Comparison of ENCODE assay signal across 25 cellular contexts in the genomic region with DNA sequence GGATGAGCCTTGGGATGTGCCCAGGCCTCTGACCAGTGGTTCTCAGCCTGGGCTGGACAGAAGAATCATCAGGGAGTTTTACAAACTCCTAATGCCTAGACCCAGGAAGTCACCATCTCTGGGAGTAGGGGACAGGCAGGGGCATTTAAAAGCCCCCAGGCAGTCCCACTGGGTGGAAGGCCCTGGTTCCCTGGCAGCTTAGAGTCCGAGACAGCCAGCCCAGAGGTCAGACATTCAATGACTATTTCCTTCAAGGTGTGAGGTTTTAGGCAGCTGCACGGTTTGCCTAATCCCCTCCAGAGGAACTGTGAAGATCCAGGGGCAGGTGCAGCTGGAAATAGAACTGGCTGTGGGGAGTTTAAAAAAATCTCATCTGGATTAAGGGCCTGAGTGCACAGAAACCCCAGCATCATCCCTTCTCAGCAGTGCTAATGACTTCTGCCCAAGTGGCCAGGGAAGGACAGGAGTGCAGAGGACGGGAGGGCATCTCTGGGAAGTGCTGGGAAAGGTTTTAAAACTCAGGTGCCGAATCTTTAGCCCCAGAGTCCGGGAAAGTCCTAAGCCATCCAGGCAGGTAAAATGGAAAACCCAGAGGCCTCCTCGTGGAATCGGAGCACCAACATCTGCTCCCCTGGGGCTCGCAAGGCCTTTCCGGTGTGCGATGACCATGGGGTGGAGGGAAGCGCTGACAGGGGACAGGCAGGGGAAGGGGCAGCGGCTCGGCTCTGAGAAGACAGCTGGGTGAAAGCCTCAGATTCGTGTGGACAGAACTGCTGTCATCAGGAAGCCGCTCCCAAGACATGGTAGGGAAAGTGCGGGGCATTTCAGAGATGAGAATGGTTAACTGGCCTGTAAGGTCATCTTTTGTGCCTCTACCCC. TPM values are rescaled to one million over a fixed set of nuclear protein-coding genes. Genes with fewer than 3 reads are reported as not detected.
DNase-seq lines count a peak whose midpoint lies in the region; ATAC-seq and TF ChIP-seq lines count a peak whose summit lies in the region.
"Had no signal": no experiment of that assay in that cellular context is flagged by ENCODE, and none has a peak within 500 bp of the region (broad histone marks: within the 10 kb centered on the region; RNA-seq: fewer than 3 reads in every experiment).

No MANE protein-coding gene starts in this region.

- H3K36me3 ChIP-seq in HCT116 (ENCODE audit: control insufficient read depth in 1 of 2, insufficient read depth in 2 of 2, low read length in 2 of 2) (peaks cover 8 to 14% of the 10 kb centered on the region in 2 experiments; a peak in 3 of 4 replicates), H7 (replicated peaks; ENCODE audit: control insufficient read depth, insufficient read depth, low read length) (no peaks in the 10 kb centered on the region)
- H3K36me3 ChIP-seq: gastroesophageal sphincter, transverse colon had no signal

- POLR2A ChIA-PET in CD4-positive, alpha-beta T cell (lab: Charles Lee), result no interaction called here
- POLR2A ChIA-PET in HCT116 (lab: Charles Lee), result interaction anchor here (1.5 kb wide), 1 partner anchor 58 kb away, joined by 4 read pairs; no protein-coding TSS in a partner anchor

- DNase-seq in CD4-positive, alpha-beta T cell, result no peak
- DNase-seq in HCT116 (ENCODE audit: low read depth, low spot score) (no peak), osteocyte (ENCODE audit: extremely low spot score, unreplicated experiment) (no peak), left colon (no peak), hepatic stellate cell (ENCODE audit: low spot score) (no peak), H7 (no peak)
- DNase-seq: activated CD4-positive, alpha-beta T cell treated with anti-CD3 and anti-CD28 coated beads for 36 hours; activated naive CD4-positive, alpha-beta T cell treated with Interleukin-2 at 50 U/mL for 16 hours; activated T-cell treated with anti-CD3 and anti-CD28 coated beads, Interleukin-2, amount 50 U/mL, for 48 hours; amniotic stem cell; CD8-positive, alpha-beta memory T cell; cortex of kidney; naive thymus-derived CD4-positive, alpha-beta T cell; NCI-H1092; NCI-H187; NCI-H774; SHP77; stimulated activated naive CD8-positive, alpha-beta T cell treated with anti-CD3 and anti-CD28 coated beads, Interleukin-15, amount 100 ng/mL, for 72 hours; transverse colon had no signal

- TF ChIP-seq RAD21 in HCT116 (IDR thresholded peaks at IDR 0.05; ENCODE audit: low read depth), result no peak

- no peaks in the 10 kb centered on the region for H3K9me2 ChIP-seq in HCT116 (ENCODE audit: insufficient read depth)

- no peak overlapping the region for H3K27ac ChIP-seq in CD4-positive, alpha-beta T cell (ENCODE audit: low read depth, low read length)
- H3K27ac ChIP-seq in HCT116 (ENCODE audit: low read depth, low read length), result peak overlapping the region; percentile 66; the same call in 1 of the 2 replicates
- H3K27ac ChIP-seq: parathyroid adenoma had no signal

- no peak overlapping the region for H3K4me3 Mint-ChIP-seq in CD4-positive, alpha-beta T cell
- H3K4me3 Mint-ChIP-seq in brain (no peak overlapping the region), osteocyte (ENCODE audit: unreplicated experiment) (no peak overlapping the region)
- H3K4me3 Mint-ChIP-seq: activated CD4-positive, alpha-beta T cell treated with anti-CD3 and anti-CD28 coated beads for 36 hours; memory B cell had no signal

- H3K9me3 ChIP-seq in CD4-positive, alpha-beta T cell (ENCODE audit: control insufficient read depth, low read length), result no peaks in the 10 kb centered on the region
- no peaks in the 10 kb centered on the region for H3K9me3 ChIP-seq in HCT116 (ENCODE audit: control insufficient read depth in 1 of 2, insufficient read depth in 1 of 2, low read depth in 1 of 2, low read length in 2 of 2)
- H3K9me3 ChIP-seq: gastroesophageal sphincter, transverse colon had no signal

- H2AFZ ChIP-seq in HCT116 (ENCODE audit: low read depth, low read length, poor library complexity, severe bottlenecking), result no peak overlapping the region

- intact Hi-C loops in CD4-positive, alpha-beta T cell (cut with DNase I, micrococcal nuclease), result no loop called here
- intact Hi-C loops in HCT116 (cut with micrococcal nuclease) (no loop called here), left colon (cut with DNase I, micrococcal nuclease) (no loop called here)

- peaks cover 19% of the 10 kb centered on the region for H3K4me1 Mint-ChIP-seq in CD4-positive, alpha-beta T cell (ENCODE audit: low read depth)
- H3K4me1 Mint-ChIP-seq in brain (peaks cover 60% of the 10 kb centered on the region), osteocyte (ENCODE audit: unreplicated experiment) (peaks cover 42% of the 10 kb centered on the region)

- no peak overlapping the region for H3K9ac ChIP-seq in HCT116 (ENCODE audit: low read length)
- H3K9ac ChIP-seq: parathyroid adenoma had no signal

- H3K36me3 Mint-ChIP-seq in CD4-positive, alpha-beta T cell (ENCODE audit: low read depth), result peaks cover 9% of the 10 kb centered on the region
- H3K36me3 Mint-ChIP-seq in brain, result no peaks in the 10 kb centered on the region
- peaks cover 5% of the 10 kb centered on the region for H3K36me3 Mint-ChIP-seq in osteocyte (ENCODE audit: unreplicated experiment)
- H3K36me3 Mint-ChIP-seq: CD8-positive, alpha-beta memory T cell; memory B cell; naive thymus-derived CD4-positive, alpha-beta T cell had no signal

- H3K27ac Mint-ChIP-seq in CD4-positive, alpha-beta T cell, result peak overlapping the region; percentile 59
- H3K27ac Mint-ChIP-seq in brain, result peak overlapping the region in 3 of 5 experiments; percentile 58 to 98 (median 64)
- peak overlapping the region; percentile 14 for H3K27ac Mint-ChIP-seq in osteocyte (ENCODE audit: unreplicated experiment)
- H3K27ac Mint-ChIP-seq: activated CD4-positive, alpha-beta T cell treated with anti-CD3 and anti-CD28 coated beads for 36 hours; CD8-positive, alpha-beta memory T cell; memory B cell had no signal

- BruUV-seq in HCT116 (replicated peaks; lab: Mats Ljungman, UMichigan), result no TSS peak

- CTCF ChIA-PET in CD4-positive, alpha-beta T cell (lab: Charles Lee), result no interaction called here
- CTCF ChIA-PET in HCT116 (lab: Charles Lee), result interaction anchor here (1.4 to 1.7 kb wide), 2 partner anchors 10 to 13 kb away, joined by 3 to 5 read pairs; no protein-coding TSS in a partner anchor

- no peaks in the 10 kb centered on the region for H4K20me1 ChIP-seq in HCT116 (ENCODE audit: insufficient read depth)

- no peak overlapping the region for H3K4me3 ChIP-seq in HCT116 (replicated peaks in 1 of 2; ENCODE audit: low read depth in 1 of 2, low read length in 2 of 2)
- H3K4me3 ChIP-seq in H7 (ENCODE audit: insufficient read depth, low read depth, low read length), result no peak overlapping the region
- H3K4me3 ChIP-seq: gastroesophageal sphincter, transverse colon had no signal

- peaks cover 28 to 44% of the 10 kb centered on the region in 2 experiments for H3K4me1 ChIP-seq in HCT116 (ENCODE audit: control insufficient read depth in 1 of 2, insufficient read depth in 2 of 2, low read length in 2 of 2)

- no peak overlapping the region for H3K4me2 ChIP-seq in HCT116 (ENCODE audit: low read length)

- peaks cover 31% of the 10 kb centered on the region for H3K79me2 ChIP-seq in HCT116 (ENCODE audit: insufficient read depth, low read length)
- H3K79me2 ChIP-seq: parathyroid adenoma had no signal

- TF ChIP-seq CTCF in CD4-positive, alpha-beta T cell (IDR thresholded peaks at IDR 0.05), result no peak
- TF ChIP-seq CTCF in HCT116 (IDR thresholded peaks at IDR 0.05 in 2 of 3, conservative IDR thresholded peaks at IDR 0.05 in 1 of 3; ENCODE audit: borderline replicate concordance in 1 of 3, insufficient read depth in 1 of 3, low read depth in 2 of 3, low read length in 2 of 3), result no peak
- no peak for TF ChIP-seq CTCF in brain (conservative IDR thresholded peaks at IDR 0.05)
- TF ChIP-seq CTCF in osteocyte (IDR thresholded peaks at IDR 0.05), result no peak

- ATAC-seq in CD4-positive, alpha-beta T cell (ENCODE audit: poor library complexity), result no peak
- ATAC-seq in HCT116, result no peak
- no peak for ATAC-seq in left colon
- ATAC-seq in GM18498 (IDR thresholded peaks at IDR 0.05; ENCODE audit: unreplicated experiment), result no peak

- no peak for TF ChIP-seq POLR2A in HCT116 (IDR thresholded peaks at IDR 0.05; ENCODE audit: borderline replicate concordance, extremely low read depth, insufficient read depth, insufficient read length)

- no peaks in the 10 kb centered on the region for H3K9me3 Mint-ChIP-seq in CD4-positive, alpha-beta T cell
- peaks cover 0 to 2% (median 0%) of the 10 kb centered on the region in 5 experiments for H3K9me3 Mint-ChIP-seq in brain
- no peaks in the 10 kb centered on the region for H3K9me3 Mint-ChIP-seq in osteocyte (ENCODE audit: unreplicated experiment)
- H3K9me3 Mint-ChIP-seq: CD8-positive, alpha-beta memory T cell; memory B cell; naive thymus-derived CD4-positive, alpha-beta T cell; stimulated activated naive CD8-positive, alpha-beta T cell treated with anti-CD3 and anti-CD28 coated beads, Interleukin-15, amount 100 ng/mL, for 72 hours had no signal

- H3K27me3 ChIP-seq in CD4-positive, alpha-beta T cell (ENCODE audit: control insufficient read depth, insufficient read depth, low read length), result no peaks in the 10 kb centered on the region
- no peaks in the 10 kb centered on the region for H3K27me3 ChIP-seq in HCT116 (ENCODE audit: insufficient read depth, low read length)
- H3K27me3 ChIP-seq in H7 (ENCODE audit: control insufficient read depth, insufficient read depth, low read length), result no peaks in the 10 kb centered on the region
- H3K27me3 ChIP-seq: gastroesophageal sphincter, transverse colon had no signal

- H3K27me3 Mint-ChIP-seq in CD4-positive, alpha-beta T cell, result no peaks in the 10 kb centered on the region
- H3K27me3 Mint-ChIP-seq in brain (no peaks in the 10 kb centered on the region), osteocyte (ENCODE audit: unreplicated experiment) (no peaks in the 10 kb centered on the region)
- H3K27me3 Mint-ChIP-seq: activated CD4-positive, alpha-beta T cell treated with anti-CD3 and anti-CD28 coated beads for 36 hours; naive thymus-derived CD4-positive, alpha-beta T cell; stimulated activated naive CD8-positive, alpha-beta T cell treated with anti-CD3 and anti-CD28 coated beads, Interleukin-15, amount 100 ng/mL, for 72 hours had no signal

- RAD21 ChIA-PET in HCT116 (lab: Charles Lee; ENCODE audit: low non-redundant PET in 1 of 2, low total read pairs in 2 of 2, uncharacterized antibody in 2 of 2, unreplicated experiment in 2 of 2), result no interaction called here

RNA-seq across cellular contexts. Expression of gene LGALS3BP, which starts 1.5 kb away (rescaled TPM):
- 10 to 100 TPM; 38.8 to 41.0 TPM for total RNA-seq in CD4-positive, alpha-beta T cell
- total RNA-seq in HCT116 (2021; ENCODE audit: unreplicated experiment) (389 TPM), osteocyte (439 and 456 TPM in 2 replicates), left colon (100 to 1,000 TPM; 687 to 857 TPM)
- 454 and 562 TPM in 2 replicates for polyA plus RNA-seq in HCT116 (2012)
- polyA plus RNA-seq in brain (ENCODE audit: insufficient read depth, low read depth, low replicate concordance), result 265 TPM
- total RNA-seq in H7 (2014; rRNA removed; shearing (Covaris generic)), result 116 and 129 TPM in 2 replicates

RNA-seq across cellular contexts. Expression of gene CANT1, which starts 28.3 kb away (rescaled TPM):
- total RNA-seq in CD4-positive, alpha-beta T cell, result 10 to 100 TPM; 28.3 to 30.0 TPM
- 97.1 TPM for total RNA-seq in HCT116 (2021; ENCODE audit: unreplicated experiment)
- polyA plus RNA-seq in HCT116 (2012), result 85.2 and 106 TPM in 2 replicates
- 64.2 TPM for polyA plus RNA-seq in brain (ENCODE audit: insufficient read depth, low read depth, low replicate concordance)
- 61.1 and 62.3 TPM in 2 replicates for total RNA-seq in osteocyte
- 100 to 1,000 TPM; 302 to 322 TPM for total RNA-seq in left colon
- total RNA-seq in H7 (2014; rRNA removed; shearing (Covaris generic)), result 27.3 and 29.6 TPM in 2 replicates

RNA-seq across cellular contexts. Expression of gene C1QTNF1, which starts 42.7 kb away (rescaled TPM):
- not detected for total RNA-seq in CD4-positive, alpha-beta T cell
- 4.0 TPM for total RNA-seq in HCT116 (2021; ENCODE audit: unreplicated experiment)
- polyA plus RNA-seq in HCT116 (2012), result 3.5 and 3.7 TPM in 2 replicates
- polyA plus RNA-seq in brain (ENCODE audit: insufficient read depth, low read depth, low replicate concordance), result 16.9 TPM
- total RNA-seq in osteocyte, result 196 and 203 TPM in 2 replicates
- 10 to 100 TPM; 14.6 to 16.7 TPM for total RNA-seq in left colon
- 0.28 and 0.67 TPM in 2 replicates for total RNA-seq in H7 (2014; rRNA removed; shearing (Covaris generic))
- total RNA-seq: OCI-LY7 had no signal
- polyA plus RNA-seq: CD8-positive, alpha-beta memory T cell; naive thymus-derived CD4-positive, alpha-beta T cell had no signal

RNA-seq across cellular contexts. Expression of gene TIMP2, which starts 56.1 kb away (rescaled TPM):
- 1 to 10 TPM; 6.2 to 7.0 TPM for total RNA-seq in CD4-positive, alpha-beta T cell
- total RNA-seq in HCT116 (2021; ENCODE audit: unreplicated experiment) (64.8 TPM), osteocyte (1,096 and 1,211 TPM in 2 replicates), left colon (100 to 1,000 TPM in 1 of 2 donors, 10 to 100 TPM in 1; 45.5 to 133 TPM)
- polyA plus RNA-seq in HCT116 (2012), result 42.7 and 52.9 TPM in 2 replicates
- 314 TPM for polyA plus RNA-seq in brain (ENCODE audit: insufficient read depth, low read depth, low replicate concordance)
- total RNA-seq in H7 (2014; rRNA removed; shearing (Covaris generic)), result 12.3 and 13.9 TPM in 2 replicates

Comparison
In these comparisons a context has a peak if more than half of its experiments do, and no peak if none do; other contexts are left out.
1. H3K27ac Mint-ChIP-seq: peak in every context shown above with its lines; median percentile 64 in brain; 59 in CD4-positive, alpha-beta T cell; 14 in osteocyte.
2. RNA of gene C1QTNF1, which starts 42.7 kb away (total RNA-seq): 196 to 203 TPM in osteocyte; 14.6 to 16.7 TPM in left colon, 4.0 TPM in HCT116 (single experiment), 0.28 to 0.67 TPM in H7 and not detected in CD4-positive, alpha-beta T cell; every median in the first group is over 10 times any median in the second.